16 cellular contexts compared by ENCODE assay signal in the genomic region with DNA sequence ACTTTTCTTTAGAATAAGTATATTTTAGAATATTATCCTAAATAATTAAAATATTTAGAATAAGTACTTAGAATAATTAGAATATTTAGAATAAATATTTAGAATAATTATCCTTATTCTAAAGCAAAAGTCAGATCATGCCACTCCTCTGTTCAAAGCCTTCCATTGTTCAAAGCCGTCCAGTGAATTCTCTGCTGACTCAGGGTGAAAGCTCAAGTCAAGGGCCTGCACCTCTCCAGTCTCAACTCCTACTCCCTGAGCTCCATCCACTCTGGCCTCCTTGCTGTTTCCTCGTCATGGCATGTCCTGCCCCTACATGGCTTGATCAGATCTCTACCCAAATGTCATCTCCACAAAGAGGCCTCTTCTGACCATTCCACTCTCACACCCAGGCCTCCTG. TPM values are rescaled to one million over a fixed set of nuclear protein-coding genes. Genes with fewer than 3 reads are reported as not detected.
DNase-seq lines count a peak whose midpoint lies in the region; TF ChIP-seq lines count a peak whose summit lies in the region.
"Had no signal": no experiment of that assay in that cellular context is flagged by ENCODE, and none has a peak within 500 bp of the region (broad histone marks: within the 10 kb centered on the region; RNA-seq: fewer than 3 reads in every experiment).

No MANE protein-coding gene starts in this region.

- no peak overlapping the region for H4K12ac ChIP-seq in trophoblast cell (ENCODE audit: low read depth, low read length)

- no peaks in the 10 kb centered on the region for H3K27me3 ChIP-seq in trophoblast cell (ENCODE audit: insufficient read depth, low read length)
- no peaks in the 10 kb centered on the region for H3K27me3 ChIP-seq in Peyer's patch
- H3K27me3 ChIP-seq: BLaER1 had no signal

- peak overlapping the region; percentile 55 for H3K27ac Mint-ChIP-seq in endothelial cell (ENCODE audit: unreplicated experiment)

- peaks cover 39 to 54% of the 10 kb centered on the region in 2 experiments for H3K4me1 ChIP-seq in trophoblast cell (ENCODE audit: control insufficient read depth in 1 of 2, insufficient read depth in 2 of 2, low read length in 2 of 2)
- peaks cover 0 to 54% (median 6%) of the 10 kb centered on the region in 4 donors for H3K4me1 ChIP-seq in Peyer's patch

- H2BK120ac ChIP-seq in trophoblast cell (ENCODE audit: insufficient read depth, low read length, poor library complexity) = no peak overlapping the region

- peaks cover 33% of the 10 kb centered on the region for H3K4me1 Mint-ChIP-seq in endothelial cell (ENCODE audit: unreplicated experiment)

- no peak overlapping the region for H3K14ac ChIP-seq in trophoblast cell (ENCODE audit: low read length)

- peaks cover 8% of the 10 kb centered on the region for H3K27me3 Mint-ChIP-seq in endothelial cell (ENCODE audit: unreplicated experiment)

- no peak overlapping the region for H2BK5ac ChIP-seq in trophoblast cell (ENCODE audit: low read depth, low read length, poor library complexity)

- no peak overlapping the region for H3K18ac ChIP-seq in trophoblast cell (ENCODE audit: low read length)

- H3K9me3 ChIP-seq in trophoblast cell (ENCODE audit: insufficient read depth, low read depth, low read length) = no peaks in the 10 kb centered on the region
- no peaks in the 10 kb centered on the region for H3K9me3 ChIP-seq in Peyer's patch
- H3K9me3 ChIP-seq: BLaER1, HAP-1, SK-N-SH had no signal

- H3K36me3 Mint-ChIP-seq in endothelial cell (ENCODE audit: low read depth, unreplicated experiment) = peaks cover 4% of the 10 kb centered on the region

- peaks cover 31% of the 10 kb centered on the region for H3K79me1 ChIP-seq in trophoblast cell (ENCODE audit: low read length)

- no peak overlapping the region for H3K4me2 ChIP-seq in trophoblast cell (ENCODE audit: low read length)
- H3K4me2 ChIP-seq: BLaER1, PC-9, SK-N-SH had no signal

- WGBS in trophoblast cell (ENCODE audit: extremely low coverage, insufficient coverage, insufficient read length) = no CpG with 5 or more reads among the region's 2 CpGs

- H3K23ac ChIP-seq in trophoblast cell (ENCODE audit: low read length) = no peak overlapping the region

- no peak overlapping the region for H3K9ac ChIP-seq in trophoblast cell (ENCODE audit: low read length)
- H3K9ac ChIP-seq: BLaER1, SK-N-SH had no signal

- no peak overlapping the region for H3K27ac ChIP-seq in trophoblast cell (ENCODE audit: low read depth, low read length)
- no peak overlapping the region for H3K27ac ChIP-seq in Peyer's patch
- H3K27ac ChIP-seq: BLaER1 had no signal

- TF ChIP-seq CTCF in endothelial cell (IDR thresholded peaks at IDR 0.05; ENCODE audit: unreplicated experiment) = no peak
- TF ChIP-seq CTCF in Peyer's patch (IDR thresholded peaks at IDR 0.05) = no peak

- peaks cover 2% of the 10 kb centered on the region for H3K79me2 ChIP-seq in trophoblast cell (ENCODE audit: control insufficient read depth, insufficient read depth, low read length, poor library complexity)

- no peak overlapping the region for H3K4me3 Mint-ChIP-seq in endothelial cell (ENCODE audit: unreplicated experiment)

- no peak overlapping the region for H2AFZ ChIP-seq in trophoblast cell (ENCODE audit: insufficient read depth, low read length, poor library complexity)
- H2AFZ ChIP-seq: PC-9 had no signal

- no peak overlapping the region for H4K91ac ChIP-seq in trophoblast cell (ENCODE audit: low read depth, low read length)

- H3K4me3 ChIP-seq in trophoblast cell (ENCODE audit: low read depth, low read length) (no peak overlapping the region), Peyer's patch (no peak overlapping the region)
- H3K4me3 ChIP-seq: BLaER1, HAP-1, PC-9 had no signal

- H3K4ac ChIP-seq in trophoblast cell (ENCODE audit: low read depth, low read length) = no peak overlapping the region

- H3K36me3 ChIP-seq in trophoblast cell (ENCODE audit: control insufficient read depth in 1 of 2, insufficient read depth in 2 of 2, low read length in 2 of 2) = no peaks in the 10 kb centered on the region
- H3K36me3 ChIP-seq in Peyer's patch = no peaks in the 10 kb centered on the region
- H3K36me3 ChIP-seq: BLaER1, HAP-1 had no signal

- H2BK12ac ChIP-seq in trophoblast cell (ENCODE audit: low read length) = peak overlapping the region; percentile 15

- H2AK5ac ChIP-seq in trophoblast cell (ENCODE audit: low read length) = peak overlapping the region; percentile 30

- TF ChIP-seq POLR2A in Peyer's patch (IDR thresholded peaks at IDR 0.05) = no peak

- no peak overlapping the region for H4K8ac ChIP-seq in trophoblast cell (ENCODE audit: low read depth, low read length)

- no peaks in the 10 kb centered on the region for H3K9me3 Mint-ChIP-seq in endothelial cell (ENCODE audit: unreplicated experiment)

- DNase-seq in DMS79 treated with DMSO at 0.1 percent for 48 hours (lab: John Stamatoyannopoulos, UW) (peak; percentile 15), DMS79 (lab: John Stamatoyannopoulos, UW) (no peak), endothelial cell (ENCODE audit: low spot score) (no peak), trophoblast cell (no peak), NCI-H2107 treated with DMSO at 0.1 percent for 48 hours (lab: John Stamatoyannopoulos, UW; ENCODE audit: unreplicated experiment) (no peak), Peyer's patch (no peak), NCI-H2081 treated with DMSO at 0.1 percent for 48 hours (lab: John Stamatoyannopoulos, UW) (no peak), NCI-H2029 treated with DMSO at 0.1 percent for 48 hours (lab: John Stamatoyannopoulos, UW) (no peak)
- DNase-seq: 8988T, DMS153, NCI-H1436, NCI-H345, PC-9, SK-N-SH had no signal

RNA-seq across cellular contexts. Expression of a gene that starts 30.0 kb away (rescaled TPM):
- total RNA-seq in endothelial cell (ENCODE audit: unreplicated experiment) = 8.2 TPM
- polyA plus RNA-seq in trophoblast cell (2013) = 33.1 and 34.0 TPM in 2 replicates
- total RNA-seq in Peyer's patch = 100 to 1,000 TPM; 129 to 211 (median 176) TPM

Comparison
In these comparisons a context has a peak if more than half of its experiments do, and no peak if none do; other contexts are left out.
1. RNA of a gene that starts 30.0 kb away (total RNA-seq): 129 to 211 TPM in Peyer's patch; 8.2 TPM in endothelial cell (single experiment); every median in the first group is over 10 times any median in the second.